Comparison of ENCODE assay signal across 14 cellular contexts in genomic region chr6:109298605-109299004, GRCh38.
"Had no signal": no experiment of that assay in that cellular context is flagged by ENCODE, and none has a peak within 500 bp of the region (broad histone marks: within the 10 kb centered on the region; RNA-seq: fewer than 3 reads in every experiment).

No MANE protein-coding gene starts in this region.

- H3K36me3 ChIP-seq: neural progenitor cell, ovary, upper lobe of left lung, WERI-Rb-1 had no signal

- H3K9me3 ChIP-seq: ovary, upper lobe of left lung had no signal

- ATAC-seq: activated CD4-positive, alpha-beta T cell treated with anti-CD3 and anti-CD28 coated beads for 36 hours; activated CD8-positive, alpha-beta T cell treated with anti-CD3 and anti-CD28 coated beads for 36 hours had no signal

- H3K27ac ChIP-seq: neural progenitor cell, ovary, skin epidermis, upper lobe of left lung, WERI-Rb-1 had no signal

- DNase-seq: activated CD4-positive, alpha-beta T cell treated with anti-CD3 and anti-CD28 coated beads for 36 hours; activated CD8-positive, alpha-beta memory T cell treated with anti-CD3 and anti-CD28 coated beads, Interleukin-2, amount 50 U/mL, for 4 hours; activated CD8-positive, alpha-beta T cell treated with anti-CD3 and anti-CD28 coated beads for 36 hours; activated naive CD8-positive, alpha-beta T cell treated with anti-CD3 and anti-CD28 coated beads, Interleukin-2, amount 10 ng/mL, durations not matched to agents 7 days and 5 days; anterior cingulate cortex; foreskin melanocyte; kidney; ovary; retina; T1000; upper lobe of left lung; WERI-Rb-1 had no signal

- H3K4me3 ChIP-seq: neural progenitor cell, ovary, skin epidermis, upper lobe of left lung had no signal

- H3K27me3 ChIP-seq: neural progenitor cell, ovary, upper lobe of left lung had no signal
